1 cellular context compared by ENCODE assay signal in the genomic region with DNA sequence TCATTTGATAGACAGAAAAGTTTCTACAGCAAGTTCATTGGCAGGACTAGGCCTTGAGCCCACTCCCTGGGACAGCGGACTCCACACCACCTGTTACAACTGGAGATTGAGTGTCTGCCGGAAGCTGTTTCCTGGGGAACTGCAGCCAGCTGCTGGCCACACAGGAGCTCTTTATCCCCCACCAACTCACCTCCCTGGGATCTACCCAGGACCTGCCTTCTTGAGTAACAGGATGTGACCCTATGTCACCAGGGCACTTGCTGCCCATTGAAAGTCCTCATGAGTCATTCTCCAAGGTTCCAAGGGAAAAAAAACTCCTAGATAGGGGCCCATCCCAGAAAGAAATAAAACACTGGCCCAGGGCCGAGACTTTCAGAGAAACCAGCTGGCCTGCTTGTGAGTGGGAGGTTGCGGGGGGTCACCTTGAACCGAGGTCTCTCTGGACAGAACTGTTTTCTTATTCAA.
A peak's percentile ranks its signal among the peaks of the same experiment; 100 is the strongest.
TF ChIP-seq lines count a peak whose summit lies in the region.

No MANE protein-coding gene starts in this region.

TF ChIP-seq in HepG2, 621 proteins besides CTCF, POLR2A, EP300 and RAD21 (continued from another document and continues in another):
- no peak for TF ChIP-seq NPAS2 (CRISPR knock-in tag; IDR thresholded peaks at IDR 0.05; ENCODE audit: borderline replicate concordance)
- TF ChIP-seq CREB1 (IDR thresholded peaks at IDR 0.05): no peak
- TF ChIP-seq CREB1 (CRISPR knock-in tag; IDR thresholded peaks at IDR 0.05): peak; percentile 47; the same call in 1 of the 2 replicates
- no peak for TF ChIP-seq SP4 (CRISPR knock-in tag; IDR thresholded peaks at IDR 0.05)
- TF ChIP-seq FOXK1 (CRISPR knock-in tag; IDR thresholded peaks at IDR 0.05; ENCODE audit: borderline replicate concordance, low read depth): peak; percentile 72; the same call in 1 of the 2 replicates
- TF ChIP-seq MED8 (CRISPR knock-in tag; IDR thresholded peaks at IDR 0.05; ENCODE audit: insufficient replicate concordance): no peak
- no peak for TF ChIP-seq ZNF24 (IDR thresholded peaks at IDR 0.05)
- peak; percentile 83; the same call in 1 of the 2 replicates for TF ChIP-seq ZNF792 (CRISPR knock-in tag; IDR thresholded peaks at IDR 0.05)
- no peak for TF ChIP-seq RORA (CRISPR knock-in tag; IDR thresholded peaks at IDR 0.05)
- no peak for TF ChIP-seq ZNF75D (CRISPR knock-in tag; IDR thresholded peaks at IDR 0.05; ENCODE audit: borderline replicate concordance)
- TF ChIP-seq BORCS8-MEF2B (CRISPR knock-in tag; IDR thresholded peaks at IDR 0.05): peak; percentile 36; the same call in 1 of the 2 replicates
- TF ChIP-seq AKAP8 (CRISPR knock-in tag; IDR thresholded peaks at IDR 0.05): no peak
- peak; percentile 29; the same call in 1 of the 2 replicates for TF ChIP-seq ZNF451 (CRISPR knock-in tag; IDR thresholded peaks at IDR 0.05)
- TF ChIP-seq FOXA1 (IDR thresholded peaks at IDR 0.05): no peak
- peak; percentile 61 for TF ChIP-seq FOXA1 (CRISPR knock-in tag; IDR thresholded peaks at IDR 0.05)
- peak; percentile 40; the same call in 1 of the 2 replicates for TF ChIP-seq NFYB (CRISPR knock-in tag; IDR thresholded peaks at IDR 0.05)
- peak; percentile 63; the same call in 1 of the 2 replicates for TF ChIP-seq ZNF574 (CRISPR knock-in tag; IDR thresholded peaks at IDR 0.05)
- TF ChIP-seq ZNF549 (CRISPR knock-in tag; IDR thresholded peaks at IDR 0.05): no peak
- TF ChIP-seq ZNF180 (CRISPR knock-in tag; IDR thresholded peaks at IDR 0.05; ENCODE audit: borderline replicate concordance, low read depth): no peak
- TF ChIP-seq ZNF746 (CRISPR knock-in tag; IDR thresholded peaks at IDR 0.05): peak; percentile 50; the same call in 1 of the 2 replicates
- peak; percentile 69; the same call in 1 of the 2 replicates for TF ChIP-seq KDM5B (CRISPR knock-in tag; IDR thresholded peaks at IDR 0.05; ENCODE audit: borderline replicate concordance)
- no peak for TF ChIP-seq ZNF143 (CRISPR knock-in tag; IDR thresholded peaks at IDR 0.05)
- no peak for TF ChIP-seq ZNF30 (CRISPR knock-in tag; IDR thresholded peaks at IDR 0.05)
- TF ChIP-seq ZKSCAN1 (IDR thresholded peaks at IDR 0.05; ENCODE audit: low read length): no peak
- no peak for TF ChIP-seq ZSCAN31 (CRISPR knock-in tag; IDR thresholded peaks at IDR 0.05; ENCODE audit: low read depth)
- peak; percentile 58 for TF ChIP-seq POLR2G (IDR thresholded peaks at IDR 0.05; ENCODE audit: low read depth, low read length)
- no peak for TF ChIP-seq ZNF17 (CRISPR knock-in tag; IDR thresholded peaks at IDR 0.05)
- 0 out of 2 replicates have a peak, but pooled peaks have one; percentile 24 for TF ChIP-seq KDM1A (CRISPR knock-in tag; IDR thresholded peaks at IDR 0.05)
- no peak for TF ChIP-seq NR3C1 (CRISPR knock-in tag; IDR thresholded peaks at IDR 0.05)
- TF ChIP-seq MIER3 (CRISPR knock-in tag; IDR thresholded peaks at IDR 0.05; ENCODE audit: borderline replicate concordance): 0 out of 2 replicates have a peak, but pooled peaks have one; percentile 48
- TF ChIP-seq YEATS4 (CRISPR knock-in tag; IDR thresholded peaks at IDR 0.05; ENCODE audit: borderline replicate concordance): no peak
- TF ChIP-seq FOSL1 (CRISPR knock-in tag; IDR thresholded peaks at IDR 0.05; ENCODE audit: borderline replicate concordance): peak; percentile 79; the same call in 1 of the 2 replicates
- TF ChIP-seq ZNF512 (CRISPR knock-in tag; IDR thresholded peaks at IDR 0.05): no peak
- TF ChIP-seq AHDC1 (CRISPR knock-in tag; IDR thresholded peaks at IDR 0.05; ENCODE audit: borderline replicate concordance): peak; percentile 71
- TF ChIP-seq, protein P1, sequence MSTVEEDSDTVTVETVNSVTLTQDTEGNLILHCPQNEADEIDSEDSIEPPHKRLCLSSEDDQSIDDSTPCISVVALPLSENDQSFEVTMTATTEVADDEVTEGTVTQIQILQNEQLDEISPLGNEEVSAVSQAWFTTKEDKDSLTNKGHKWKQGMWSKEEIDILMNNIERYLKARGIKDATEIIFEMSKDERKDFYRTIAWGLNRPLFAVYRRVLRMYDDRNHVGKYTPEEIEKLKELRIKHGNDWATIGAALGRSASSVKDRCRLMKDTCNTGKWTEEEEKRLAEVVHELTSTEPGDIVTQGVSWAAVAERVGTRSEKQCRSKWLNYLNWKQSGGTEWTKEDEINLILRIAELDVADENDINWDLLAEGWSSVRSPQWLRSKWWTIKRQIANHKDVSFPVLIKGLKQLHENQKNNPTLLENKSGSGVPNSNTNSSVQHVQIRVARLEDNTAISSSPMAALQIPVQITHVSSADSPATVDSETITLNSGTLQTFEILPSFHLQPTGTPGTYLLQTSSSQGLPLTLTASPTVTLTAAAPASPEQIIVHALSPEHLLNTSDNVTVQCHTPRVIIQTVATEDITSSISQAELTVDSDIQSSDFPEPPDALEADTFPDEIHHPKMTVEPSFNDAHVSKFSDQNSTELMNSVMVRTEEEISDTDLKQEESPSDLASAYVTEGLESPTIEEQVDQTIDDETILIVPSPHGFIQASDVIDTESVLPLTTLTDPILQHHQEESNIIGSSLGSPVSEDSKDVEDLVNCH (CRISPR knock-in tag; IDR thresholded peaks at IDR 0.05): no peak
- TF ChIP-seq NONO (IDR thresholded peaks at IDR 0.05): no peak
- TF ChIP-seq NONO (CRISPR knock-in tag; conservative IDR thresholded peaks at IDR 0.05): no peak
- TF ChIP-seq, protein P2, sequence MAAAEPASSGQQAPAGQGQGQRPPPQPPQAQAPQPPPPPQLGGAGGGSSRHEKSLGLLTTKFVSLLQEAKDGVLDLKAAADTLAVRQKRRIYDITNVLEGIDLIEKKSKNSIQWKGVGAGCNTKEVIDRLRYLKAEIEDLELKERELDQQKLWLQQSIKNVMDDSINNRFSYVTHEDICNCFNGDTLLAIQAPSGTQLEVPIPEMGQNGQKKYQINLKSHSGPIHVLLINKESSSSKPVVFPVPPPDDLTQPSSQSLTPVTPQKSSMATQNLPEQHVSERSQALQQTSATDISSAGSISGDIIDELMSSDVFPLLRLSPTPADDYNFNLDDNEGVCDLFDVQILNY (CRISPR knock-in tag; conservative IDR thresholded peaks at IDR 0.05): no peak
- no peak for TF ChIP-seq MBD4 (IDR thresholded peaks at IDR 0.05; ENCODE audit: borderline replicate concordance, low read length)
- no peak for TF ChIP-seq ZNF572 (CRISPR knock-in tag; IDR thresholded peaks at IDR 0.05)
- peak in 1 of 2 experiments; percentile 17; a peak in 2 of 4 replicates for TF ChIP-seq MAFK (conservative IDR thresholded peaks at IDR 0.05 in 1 of 2, IDR thresholded peaks at IDR 0.05 in 1 of 2; ENCODE audit: low read length in 2 of 2)
- no peak for TF ChIP-seq ZNF878 (CRISPR knock-in tag; IDR thresholded peaks at IDR 0.05)
- TF ChIP-seq GTF2F1 (IDR thresholded peaks at IDR 0.05; ENCODE audit: low read length): no peak
- TF ChIP-seq SRF (IDR thresholded peaks at IDR 0.05; ENCODE audit: low read depth, low read length): no peak
- no peak for TF ChIP-seq ZNF776 (CRISPR knock-in tag; IDR thresholded peaks at IDR 0.05)
- peak; percentile 12; the same call in 1 of the 2 replicates for TF ChIP-seq HCFC1 (IDR thresholded peaks at IDR 0.05; ENCODE audit: low read depth, low read length)
- TF ChIP-seq CBX5 (CRISPR knock-in tag; IDR thresholded peaks at IDR 0.05; ENCODE audit: borderline replicate concordance): peak; percentile 82; the same call in 1 of the 2 replicates
- no peak for TF ChIP-seq NR1H2 (CRISPR knock-in tag; IDR thresholded peaks at IDR 0.05; ENCODE audit: borderline replicate concordance, low read depth)
- no peak for TF ChIP-seq AKNA (CRISPR knock-in tag; IDR thresholded peaks at IDR 0.05; ENCODE audit: borderline replicate concordance)
- no peak for TF ChIP-seq EED (CRISPR knock-in tag; IDR thresholded peaks at IDR 0.05)
